24 cellular contexts compared by ENCODE assay signal in genomic region chr7:96989859-96990317, GRCh38. TPM values are rescaled to one million over a fixed set of nuclear protein-coding genes. Genes with fewer than 3 reads are reported as not detected.
"Had no signal": no experiment of that assay in that cellular context is flagged by ENCODE, and none has a peak within 500 bp of the region (broad histone marks: within the 10 kb centered on the region; RNA-seq: fewer than 3 reads in every experiment).

No MANE protein-coding gene starts in this region.

- H3K9me3 Mint-ChIP-seq: central memory CD8-positive, alpha-beta T cell had no signal

- H3K27ac ChIP-seq: heart left ventricle, parathyroid adenoma, prostate gland, sigmoid colon, skin epidermis, stomach, thyroid gland had no signal

- H3K4me1 ChIP-seq: parathyroid adenoma, prostate gland, thyroid gland had no signal

- H3K4me3 Mint-ChIP-seq: central memory CD8-positive, alpha-beta T cell; naive thymus-derived CD8-positive, alpha-beta T cell had no signal

- H3K4me1 Mint-ChIP-seq: central memory CD8-positive, alpha-beta T cell had no signal

- H3K36me3 ChIP-seq: heart left ventricle, prostate gland, sigmoid colon, stomach, thyroid gland had no signal

- H3K9me3 ChIP-seq: heart left ventricle, mucosa of descending colon, prostate gland, thyroid gland had no signal

- FAIRE-seq: frontal cortex had no signal

- H3K27ac Mint-ChIP-seq: type B pancreatic cell had no signal

- H3K9ac ChIP-seq: parathyroid adenoma had no signal

- H3K79me2 ChIP-seq: parathyroid adenoma had no signal

- H3K4me3 ChIP-seq: heart left ventricle, mucosa of descending colon, prostate gland, sigmoid colon, skin epidermis, stomach, thyroid gland had no signal

- H2AFZ ChIP-seq: parathyroid adenoma had no signal

- DNase-seq: dermis blood vessel endothelial cell; heart left ventricle; hippocampal formation; islet precursor cell; mammary epithelial cell; mucosa of descending colon; naive thymus-derived CD8-positive, alpha-beta T cell; sigmoid colon; stimulated activated CD4-positive, alpha-beta T cell treated with anti-CD3 and anti-CD28 coated beads, Interleukin-2, amount 100 ng/mL, for 24 hours; stimulated activated naive CD4-positive, alpha-beta T cell; stomach; thyroid gland had no signal

RNA-seq across cellular contexts. Expression of gene DLX6, which starts 15.5 kb away (rescaled TPM):
- total RNA-seq: dermis blood vessel endothelial cell; esophagus mucosa; glomerular endothelial cell; left lobe of liver; mammary epithelial cell; naive thymus-derived CD8-positive, alpha-beta T cell; omental fat pad; renal cortical epithelial cell; stomach had no signal
- polyA plus RNA-seq: fibroblast of lung; heart left ventricle; mammary epithelial cell; naive thymus-derived CD8-positive, alpha-beta T cell had no signal

RNA-seq across cellular contexts. Expression of gene DLX5, which starts 34.7 kb away (rescaled TPM):
- total RNA-seq: dermis blood vessel endothelial cell; glomerular endothelial cell; left lobe of liver; naive thymus-derived CD8-positive, alpha-beta T cell; renal cortical epithelial cell had no signal
- polyA plus RNA-seq: naive thymus-derived CD8-positive, alpha-beta T cell had no signal
